ENCODE assay signal across 22 cellular contexts in genomic region chr2:119288576-119288975, GRCh38.
DNase-seq lines count a peak whose midpoint lies in the region; ATAC-seq, FAIRE-seq and TF ChIP-seq lines count a peak whose summit lies in the region.
"Had no signal": no experiment of that assay in that cellular context is flagged by ENCODE, and none has a peak within 500 bp of the region (broad histone marks: within the 10 kb centered on the region; RNA-seq: fewer than 3 reads in every experiment).

No MANE protein-coding gene starts in this region.

- FAIRE-seq in K562 (lab: Jason Lieb, UNC) (no peak), D721Med (lab: Jason Lieb, UNC) (no peak)
- FAIRE-seq: GM12878 had no signal

- no peak overlapping the region for H3K4me3 ChIP-seq in K562
- H3K4me3 ChIP-seq in psoas muscle: no peak overlapping the region
- H3K4me3 ChIP-seq: GM12878, GM23338, PC-9 had no signal

- ATAC-seq in K562 (no peak; the same call in 2 of the 3 replicates), psoas muscle (no peak), HG03521 (IDR thresholded peaks at IDR 0.05; ENCODE audit: unreplicated experiment) (no peak)
- ATAC-seq: GM12878, GM23338 had no signal

- intact Hi-C loops in K562 (cut with micrococcal nuclease): loop anchor here (5.0 kb wide), 1 partner anchor 276 kb away; no protein-coding TSS in a partner anchor
- intact Hi-C loops in psoas muscle (cut with DNase I): no loop called here

- H3K9me1 ChIP-seq in K562 (ENCODE audit: control insufficient read depth, insufficient read depth, low read length): no peaks in the 10 kb centered on the region

- H3K9me3 ChIP-seq in K562 (replicated peaks; ENCODE audit: control insufficient read depth, insufficient read depth, low read depth, low read length) (no peaks in the 10 kb centered on the region), psoas muscle (no peaks in the 10 kb centered on the region)

- TF ChIP-seq EP300 in K562 (IDR thresholded peaks at IDR 0.05; ENCODE audit: low read length): no peak

- no peak overlapping the region for H3K9ac ChIP-seq in K562 (ENCODE audit: insufficient read depth in 1 of 2, low read depth in 2 of 2, low read length in 2 of 2)
- H3K9ac ChIP-seq: KMS-11 had no signal

- H3K27me3 ChIP-seq in K562 (ENCODE audit: control insufficient read depth in 2 of 2, insufficient read depth in 2 of 2, low read length in 2 of 2) (peaks cover 23 to 57% of the 10 kb centered on the region in 2 experiments), psoas muscle (ENCODE audit: insufficient read depth in 3 of 3, low read length in 2 of 3) (no peaks in the 10 kb centered on the region)

- DNase-seq in activated CD8-positive, alpha-beta memory T cell treated with anti-CD3 and anti-CD28 coated beads for 24 hours: peak; percentile 33
- no peak for DNase-seq in activated CD8-positive, alpha-beta memory T cell treated with anti-CD3 and anti-CD28 coated beads, Interleukin-2, amount 50 U/mL, for 48 hours
- DNase-seq in K562 (ENCODE audit: extremely low read depth in 1 of 4, low spot score in 3 of 4) (no peak), psoas muscle (no peak), D721Med (ENCODE audit: insufficient read length, low spot score) (no peak)
- DNase-seq: 8988T, DMS53, H9, IMR-90, NCI-H1092, NCI-H1417 treated with DMSO at 0.1 percent for 48 hours, NCI-H1694 treated with DMSO at 0.1 percent for 48 hours, NCI-H2081, NCI-H2227 treated with DMSO at 0.1 percent for 48 hours, NCI-H526 treated with DMSO at 0.1 percent for 48 hours, PC-9, SHP77 treated with DMSO at 0.1 percent for 48 hours had no signal

- no peak for TF ChIP-seq POLR2A in K562 (conservative IDR thresholded peaks at IDR 0.05)

- CTCF ChIA-PET in K562 (lab: Yijun Ruan, JAX; ENCODE audit: low intra/inter-chr PET ratio): no interaction called here

- peak overlapping the region; percentile 77 for H2AFZ ChIP-seq in K562 (ENCODE audit: low read depth, low read length)
- H2AFZ ChIP-seq: GM23338, PC-9 had no signal

- no peak overlapping the region for H3K4me2 ChIP-seq in K562 (ENCODE audit: insufficient read depth, low read length)
- H3K4me2 ChIP-seq: GM23338, KMS-11, PC-9 had no signal

- H3K27ac ChIP-seq in K562 (ENCODE audit: extremely low read depth, low read depth, low read length) (no peak overlapping the region), psoas muscle (peak overlapping the region; percentile 51), temporal lobe (ENCODE audit: low read depth, low read length) (peak overlapping the region; percentile 17)
- H3K27ac ChIP-seq: KMS-11, PC-9 had no signal

- WGBS in K562 (ENCODE audit: insufficient coverage, low coverage, missing lambda C conversion rate): 22% methylated on average over 6 of the region's 6 CpGs
- 83 to 96% (median 89%) methylated on average over 6 of the region's 6 CpGs for WGBS in psoas muscle, 3 donors

- BruUV-seq in K562 (replicated peaks; lab: Mats Ljungman, UMichigan): no TSS peak

- no peaks in the 10 kb centered on the region for H4K20me1 ChIP-seq in K562 (replicated peaks; ENCODE audit: control insufficient read depth, insufficient read depth, low read length)

- no peak for TF ChIP-seq RAD21 in K562 (CRISPR knock-in tag; conservative IDR thresholded peaks at IDR 0.05 in 1 of 2, IDR thresholded peaks at IDR 0.05 in 1 of 2)

- H3K79me2 ChIP-seq in K562 (ENCODE audit: control insufficient read depth, insufficient read depth, low read length): no peaks in the 10 kb centered on the region

- in situ Hi-C loops in K562 (cut with MboI): loop anchor here (25.0 kb wide), 2 partner anchors 276 to 401 kb away; no protein-coding TSS in a partner anchor

- H3K36me3 ChIP-seq in K562 (ENCODE audit: control insufficient read depth, insufficient read depth, low read length) (no peaks in the 10 kb centered on the region), psoas muscle (ENCODE audit: insufficient read depth in 1 of 2, low read depth in 1 of 2) (no peaks in the 10 kb centered on the region)

- POLR2A ChIA-PET in K562 (lab: Yijun Ruan, JAX): interaction anchor here (1.9 kb wide), 1 partner anchor 63 kb away, joined by 4 read pairs; no protein-coding TSS in a partner anchor

- no peak for TF ChIP-seq CTCF in K562 (IDR thresholded peaks at IDR 0.05 in 2 of 3, conservative IDR thresholded peaks at IDR 0.05 in 1 of 3; ENCODE audit: insufficient read depth in 2 of 3, low read depth in 1 of 3, low read length in 3 of 3)
- TF ChIP-seq CTCF in psoas muscle (IDR thresholded peaks at IDR 0.05): no peak
- TF ChIP-seq CTCF in D721Med (IDR thresholded peaks at IDR 0.05; ENCODE audit: insufficient read depth, missing control alignments): no peak

- H3K4me1 ChIP-seq in K562 (replicated peaks in 1 of 2; ENCODE audit: control insufficient read depth in 2 of 2, insufficient read depth in 2 of 2, low read length in 2 of 2) (no peaks in the 10 kb centered on the region; a peak in 1 of 5 replicates), psoas muscle (peaks cover 12% of the 10 kb centered on the region)

TF ChIP-seq in K562, 482 proteins besides CTCF, POLR2A, EP300 and RAD21 (continues in another document):
- TF ChIP-seq MGA (IDR thresholded peaks at IDR 0.05) (peak; percentile 21; the same call in 1 of the 2 replicates), PTRF (tag; IDR thresholded peaks at IDR 0.05) (no peak), ASH1L (IDR thresholded peaks at IDR 0.05; ENCODE audit: borderline replicate concordance, low read depth, partially characterized antibody) (no peak), L3MBTL2 (IDR thresholded peaks at IDR 0.05) (peak; percentile 38; the same call in 1 of the 2 replicates)
